Comparison of ENCODE assay signal across 8 cellular contexts in genomic region chr15:59528965-59529402, GRCh38.
DNase-seq lines count a peak whose midpoint lies in the region; ATAC-seq, FAIRE-seq and TF ChIP-seq lines count a peak whose summit lies in the region.

No MANE protein-coding gene starts in this region.

- H3K9me3 Mint-ChIP-seq in activated naive CD8-positive, alpha-beta T cell treated with anti-CD3 and anti-CD28 coated beads, Interleukin-2, amount 10 ng/mL, durations not matched to agents 7 days and 5 days: no peaks in the 10 kb centered on the region
- no peaks in the 10 kb centered on the region for H3K9me3 Mint-ChIP-seq in progenitor cell of endocrine pancreas (ENCODE audit: low read depth)

- POLR2A ChIA-PET in activated naive CD8-positive, alpha-beta T cell treated with anti-CD3 and anti-CD28 coated beads, Interleukin-2, amount 10 ng/mL, durations not matched to agents 7 days and 5 days (lab: Charles Lee): interaction anchor here (1.0 to 1.3 kb wide), 3 partner anchors 160 to 597 kb away, joined by 3 to 4 read pairs (median 3); partner anchors contain the start of gene BNIP2

- H3K4me3 ChIP-seq in cardiac muscle cell: no peak overlapping the region
- no peak overlapping the region for H3K4me3 ChIP-seq in vagina

- DNase-seq in GM19238 (ENCODE audit: insufficient read length, low spot score): peak; percentile 10
- peak; percentile 78 for DNase-seq in NCI-H146 (lab: John Stamatoyannopoulos, UW)
- peak; percentile 79 for DNase-seq in SW480 (ENCODE audit: low spot score)
- peak; percentile 58 for DNase-seq in activated naive CD8-positive, alpha-beta T cell treated with anti-CD3 and anti-CD28 coated beads, Interleukin-2, amount 10 ng/mL, durations not matched to agents 7 days and 5 days
- DNase-seq in cardiac muscle cell (ENCODE audit: low read depth in 1 of 2, low spot score in 1 of 2): peak; percentile 91 to 92
- DNase-seq in progenitor cell of endocrine pancreas (ENCODE audit: low spot score, unreplicated experiment): peak; percentile 82
- DNase-seq in vagina (ENCODE audit: extremely low spot score in 2 of 2): no peak

- H3K9me3 ChIP-seq in cardiac muscle cell (ENCODE audit: low read depth) (no peaks in the 10 kb centered on the region), vagina (no peaks in the 10 kb centered on the region)

- no peak overlapping the region for H3K27ac ChIP-seq in cardiac muscle cell
- H3K27ac ChIP-seq in vagina: no peak overlapping the region

- H3K4me3 Mint-ChIP-seq in activated naive CD8-positive, alpha-beta T cell treated with anti-CD3 and anti-CD28 coated beads, Interleukin-2, amount 10 ng/mL, durations not matched to agents 7 days and 5 days: no peak overlapping the region
- no peak overlapping the region for H3K4me3 Mint-ChIP-seq in progenitor cell of endocrine pancreas (ENCODE audit: low read depth)

- peak; percentile 87 for FAIRE-seq in A204.1 (lab: Jason Lieb, UNC)

- H3K27ac Mint-ChIP-seq in activated naive CD8-positive, alpha-beta T cell treated with anti-CD3 and anti-CD28 coated beads, Interleukin-2, amount 10 ng/mL, durations not matched to agents 7 days and 5 days: no peak overlapping the region
- no peak overlapping the region for H3K27ac Mint-ChIP-seq in progenitor cell of endocrine pancreas

- TF ChIP-seq CTCF in cardiac muscle cell (IDR thresholded peaks at IDR 0.05; ENCODE audit: low read depth, low read length): peak; percentile 81
- TF ChIP-seq CTCF in progenitor cell of endocrine pancreas (IDR thresholded peaks at IDR 0.05; ENCODE audit: unreplicated experiment): peak; percentile 81
- peak; percentile 58 to 91 (median 77) for TF ChIP-seq CTCF in vagina (IDR thresholded peaks at IDR 0.05)

- H3K4me1 ChIP-seq in cardiac muscle cell (ENCODE audit: low read depth) (no peaks in the 10 kb centered on the region), vagina (no peaks in the 10 kb centered on the region)

- H3K27me3 ChIP-seq in cardiac muscle cell (peaks cover 6% of the 10 kb centered on the region), vagina (no peaks in the 10 kb centered on the region)

- ATAC-seq in activated naive CD8-positive, alpha-beta T cell treated with anti-CD3 and anti-CD28 coated beads, Interleukin-2, amount 10 ng/mL, durations not matched to agents 7 days and 5 days (ENCODE audit: low read depth): peak; percentile 77

- no peaks in the 10 kb centered on the region for H3K36me3 ChIP-seq in cardiac muscle cell
- H3K36me3 ChIP-seq in vagina: no peaks in the 10 kb centered on the region

- peaks cover 17% of the 10 kb centered on the region for H3K4me1 Mint-ChIP-seq in activated naive CD8-positive, alpha-beta T cell treated with anti-CD3 and anti-CD28 coated beads, Interleukin-2, amount 10 ng/mL, durations not matched to agents 7 days and 5 days
- no peaks in the 10 kb centered on the region for H3K4me1 Mint-ChIP-seq in progenitor cell of endocrine pancreas (ENCODE audit: low read depth)

- no peak for TF ChIP-seq POLR2A in vagina (IDR thresholded peaks at IDR 0.05)

- H3K36me3 Mint-ChIP-seq in activated naive CD8-positive, alpha-beta T cell treated with anti-CD3 and anti-CD28 coated beads, Interleukin-2, amount 10 ng/mL, durations not matched to agents 7 days and 5 days: no peaks in the 10 kb centered on the region
- no peaks in the 10 kb centered on the region for H3K36me3 Mint-ChIP-seq in progenitor cell of endocrine pancreas (ENCODE audit: insufficient read depth)

- peaks cover 13% of the 10 kb centered on the region for H3K27me3 Mint-ChIP-seq in activated naive CD8-positive, alpha-beta T cell treated with anti-CD3 and anti-CD28 coated beads, Interleukin-2, amount 10 ng/mL, durations not matched to agents 7 days and 5 days
- no peaks in the 10 kb centered on the region for H3K27me3 Mint-ChIP-seq in progenitor cell of endocrine pancreas

- intact Hi-C loops in vagina (cut with DNase I): no loop called here

Comparison
In these comparisons a context has a peak if more than half of its experiments do, and no peak if none do; other contexts are left out.
1. DNase-seq: peak in GM19238 (single experiment), NCI-H146 (single experiment), SW480 (single experiment), activated naive CD8-positive, alpha-beta T cell treated with anti-CD3 and anti-CD28 coated beads, Interleukin-2, amount 10 ng/mL, durations not matched to agents 7 days and 5 days (single experiment), cardiac muscle cell (2 of 2) and progenitor cell of endocrine pancreas (single experiment); none in vagina (0 of 2).
2. Peak in every context shown above with its lines, with median percentiles within 50 percentile points of each other: CTCF ChIP-seq.